Comparison of ENCODE assay signal across 1 cellular context in genomic region chr3:187750513-187751123, GRCh38.
TF ChIP-seq lines count a peak whose summit lies in the region.

No MANE protein-coding gene starts in this region.

TF ChIP-seq in HEK293, 187 proteins besides CTCF, POLR2A, EP300 and RAD21 (continued from another document):
- TF ChIP-seq TRIM28 (IDR thresholded peaks at IDR 0.05; ENCODE audit: borderline replicate concordance, low read length): peak; percentile 86; the same call in 1 of the 2 replicates
- TF ChIP-seq ZNF391 (tag by site-specific recombination; IDR thresholded peaks at IDR 0.05; ENCODE audit: borderline replicate concordance, low read depth): 0 out of 2 replicates have a peak, but pooled peaks have one; percentile 36
- TF ChIP-seq ZNF398 (tag by site-specific recombination; IDR thresholded peaks at IDR 0.05): peak; percentile 56
- peak; percentile 3; the same call in 1 of the 2 replicates for TF ChIP-seq HIC1 (tag by site-specific recombination; IDR thresholded peaks at IDR 0.05)
- TF ChIP-seq ZBTB17 (tag by site-specific recombination; IDR thresholded peaks at IDR 0.05): peak; percentile 23; the same call in 1 of the 2 replicates
- TF ChIP-seq REST (tag by site-specific recombination; IDR thresholded peaks at IDR 0.05): 0 out of 2 replicates have a peak, but pooled peaks have one; percentile 5
- TF ChIP-seq ZNF335 (tag by site-specific recombination; conservative IDR thresholded peaks at IDR 0.05): peak; percentile 89
- no peak for TF ChIP-seq ZNF211 (tag by site-specific recombination; IDR thresholded peaks at IDR 0.05; ENCODE audit: low read depth)
- peak; percentile 65; the same call in 1 of the 2 replicates for TF ChIP-seq ZFP69B (tag by site-specific recombination; IDR thresholded peaks at IDR 0.05)
- TF ChIP-seq PATZ1 (tag by site-specific recombination; IDR thresholded peaks at IDR 0.05): peak; percentile 46; the same call in 1 of the 2 replicates
- TF ChIP-seq SP7 (tag by site-specific recombination; IDR thresholded peaks at IDR 0.05): peak; percentile 76
- TF ChIP-seq ZNF324 (tag by site-specific recombination; IDR thresholded peaks at IDR 0.05): peak; percentile 39; the same call in 1 of the 2 replicates
- peak; percentile 79 for TF ChIP-seq SCRT1 (tag by site-specific recombination; IDR thresholded peaks at IDR 0.05; ENCODE audit: borderline replicate concordance)
- TF ChIP-seq ZNF692 (tag by site-specific recombination; IDR thresholded peaks at IDR 0.05): peak; percentile 46; the same call in 1 of the 2 replicates
- peak; percentile 19; the same call in 1 of the 2 replicates for TF ChIP-seq ZIC2 (tag by site-specific recombination; IDR thresholded peaks at IDR 0.05)
- TF ChIP-seq RBAK (tag by site-specific recombination; IDR thresholded peaks at IDR 0.05): no peak
- TF ChIP-seq ZNF341 (tag by site-specific recombination; IDR thresholded peaks at IDR 0.05; ENCODE audit: low read depth): peak; percentile 75
- TF ChIP-seq ZNF76 (tag by site-specific recombination; IDR thresholded peaks at IDR 0.05; ENCODE audit: borderline replicate concordance, low read depth): peak; percentile 43; the same call in 1 of the 2 replicates
